Comparison of ENCODE assay signal across 1 cellular context in genomic region chr20:36605309-36606170, GRCh38.
TF ChIP-seq lines count a peak whose summit lies in the region.

Gene RAB5IF, plus strand, starts transcription at chr20:36605779. Its CDS starts 173 bp downstream, at chr20:36605952.

TF ChIP-seq in K562, 482 proteins besides CTCF, POLR2A, EP300 and RAD21 (continued from another document and continues in another):
- no peak for TF ChIP-seq SNIP1 (IDR thresholded peaks at IDR 0.05; ENCODE audit: low read depth)
- TF ChIP-seq KLF16 (IDR thresholded peaks at IDR 0.05), result peak; percentile 86
- TF ChIP-seq, protein P1, sequence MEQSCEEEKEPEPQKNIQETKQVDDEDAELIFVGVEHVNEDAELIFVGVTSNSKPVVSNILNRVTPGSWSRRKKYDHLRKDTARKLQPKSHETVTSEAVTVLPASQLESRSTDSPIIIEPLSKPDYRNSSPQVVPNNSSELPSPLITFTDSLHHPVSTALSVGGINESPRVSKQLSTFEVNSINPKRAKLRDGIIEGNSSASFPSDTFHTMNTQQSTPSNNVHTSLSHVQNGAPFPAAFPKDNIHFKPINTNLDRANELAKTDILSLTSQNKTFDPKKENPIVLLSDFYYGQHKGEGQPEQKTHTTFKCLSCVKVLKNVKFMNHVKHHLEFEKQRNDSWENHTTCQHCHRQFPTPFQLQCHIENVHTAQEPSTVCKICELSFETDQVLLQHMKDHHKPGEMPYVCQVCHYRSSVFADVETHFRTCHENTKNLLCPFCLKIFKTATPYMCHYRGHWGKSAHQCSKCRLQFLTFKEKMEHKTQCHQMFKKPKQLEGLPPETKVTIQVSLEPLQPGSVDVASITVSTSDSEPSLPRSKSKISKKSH (CRISPR knock-in tag; IDR thresholded peaks at IDR 0.05), result no peak
- TF ChIP-seq ZNF3 (CRISPR knock-in tag; IDR thresholded peaks at IDR 0.05), result no peak
- peak; percentile 88 for TF ChIP-seq POLR2B (IDR thresholded peaks at IDR 0.05; ENCODE audit: low read depth, partially characterized antibody)
- peak; percentile 45; the same call in 1 of the 2 replicates for TF ChIP-seq LCOR (CRISPR knock-in tag; IDR thresholded peaks at IDR 0.05)
- TF ChIP-seq NFE2L1 (tag; IDR thresholded peaks at IDR 0.05; ENCODE audit: borderline replicate concordance, low read depth), result no peak
- no peak for TF ChIP-seq PCBP1 (IDR thresholded peaks at IDR 0.05; ENCODE audit: low read depth, low read length, poor library complexity, severe bottlenecking)
- no peak for TF ChIP-seq TSHZ1 (CRISPR knock-in tag; IDR thresholded peaks at IDR 0.05)
- TF ChIP-seq, protein P2, sequence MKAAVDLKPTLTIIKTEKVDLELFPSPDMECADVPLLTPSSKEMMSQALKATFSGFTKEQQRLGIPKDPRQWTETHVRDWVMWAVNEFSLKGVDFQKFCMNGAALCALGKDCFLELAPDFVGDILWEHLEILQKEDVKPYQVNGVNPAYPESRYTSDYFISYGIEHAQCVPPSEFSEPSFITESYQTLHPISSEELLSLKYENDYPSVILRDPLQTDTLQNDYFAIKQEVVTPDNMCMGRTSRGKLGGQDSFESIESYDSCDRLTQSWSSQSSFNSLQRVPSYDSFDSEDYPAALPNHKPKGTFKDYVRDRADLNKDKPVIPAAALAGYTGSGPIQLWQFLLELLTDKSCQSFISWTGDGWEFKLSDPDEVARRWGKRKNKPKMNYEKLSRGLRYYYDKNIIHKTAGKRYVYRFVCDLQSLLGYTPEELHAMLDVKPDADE (conservative IDR thresholded peaks at IDR 0.05; ENCODE audit: control insufficient read depth, low read depth, low read length), result 0 out of 2 replicates have a peak, but pooled peaks have one; percentile 58
- 0 out of 4 replicates have a peak, but pooled peaks have one; percentile 25 to 42 for TF ChIP-seq NONO (IDR thresholded peaks at IDR 0.05; ENCODE audit: low read depth in 2 of 2, low read length in 1 of 2)
- TF ChIP-seq HOMEZ (CRISPR knock-in tag; IDR thresholded peaks at IDR 0.05), result no peak
- TF ChIP-seq ZFX (CRISPR knock-in tag; IDR thresholded peaks at IDR 0.05), result peak; percentile 78
- TF ChIP-seq HDAC2 (IDR thresholded peaks at IDR 0.05), result no peak
- no peak for TF ChIP-seq PHB2 (IDR thresholded peaks at IDR 0.05; ENCODE audit: low read depth)
- TF ChIP-seq FOXA1 (IDR thresholded peaks at IDR 0.05; ENCODE audit: borderline replicate concordance), result no peak
- TF ChIP-seq CBFA2T2 (conservative IDR thresholded peaks at IDR 0.05), result no peak
- TF ChIP-seq ZMIZ1 (IDR thresholded peaks at IDR 0.05; ENCODE audit: low read depth in 2 of 2, low read length in 2 of 2), result no peak; a peak in 1 of 4 replicates
- TF ChIP-seq SIRT6 (IDR thresholded peaks at IDR 0.05; ENCODE audit: low read depth, low read length), result no peak
- no peak for TF ChIP-seq SRSF9 (IDR thresholded peaks at IDR 0.05; ENCODE audit: borderline replicate concordance, low read depth, low read length)
- TF ChIP-seq ZBTB11 (CRISPR knock-in tag; IDR thresholded peaks at IDR 0.05), result peak in 1 of 3 experiments; percentile 82; a peak in 2 of 6 replicates
- TF ChIP-seq NELFE (IDR thresholded peaks at IDR 0.05; ENCODE audit: insufficient read depth, insufficient read length), result no peak
- TF ChIP-seq, protein P3, sequence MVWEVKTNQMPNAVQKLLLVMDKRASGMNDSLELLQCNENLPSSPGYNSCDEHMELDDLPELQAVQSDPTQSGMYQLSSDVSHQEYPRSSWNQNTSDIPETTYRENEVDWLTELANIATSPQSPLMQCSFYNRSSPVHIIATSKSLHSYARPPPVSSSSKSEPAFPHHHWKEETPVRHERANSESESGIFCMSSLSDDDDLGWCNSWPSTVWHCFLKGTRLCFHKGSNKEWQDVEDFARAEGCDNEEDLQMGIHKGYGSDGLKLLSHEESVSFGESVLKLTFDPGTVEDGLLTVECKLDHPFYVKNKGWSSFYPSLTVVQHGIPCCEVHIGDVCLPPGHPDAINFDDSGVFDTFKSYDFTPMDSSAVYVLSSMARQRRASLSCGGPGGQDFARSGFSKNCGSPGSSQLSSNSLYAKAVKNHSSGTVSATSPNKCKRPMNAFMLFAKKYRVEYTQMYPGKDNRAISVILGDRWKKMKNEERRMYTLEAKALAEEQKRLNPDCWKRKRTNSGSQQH (CRISPR knock-in tag; IDR thresholded peaks at IDR 0.05), result no peak
- no peak for TF ChIP-seq ZNF23 (CRISPR knock-in tag; IDR thresholded peaks at IDR 0.05)
- no peak for TF ChIP-seq GTF3C2 (IDR thresholded peaks at IDR 0.05; ENCODE audit: borderline replicate concordance, extremely low read depth, insufficient read length)
- no peak for TF ChIP-seq MAFG (tag; conservative IDR thresholded peaks at IDR 0.05)
- no peak for TF ChIP-seq ZNF79 (CRISPR knock-in tag; IDR thresholded peaks at IDR 0.05; ENCODE audit: low read depth)
- peak; percentile 74; the same call in 1 of the 2 replicates for TF ChIP-seq THAP12 (CRISPR knock-in tag; IDR thresholded peaks at IDR 0.05)
- no peak for TF ChIP-seq ZFPM2 (CRISPR knock-in tag; IDR thresholded peaks at IDR 0.05)
- TF ChIP-seq RAD51 (IDR thresholded peaks at IDR 0.05; ENCODE audit: borderline replicate concordance, low read depth), result no peak
- TF ChIP-seq CEBPG (CRISPR knock-in tag; IDR thresholded peaks at IDR 0.05), result peak; percentile 59; the same call in 1 of the 2 replicates
- TF ChIP-seq CEBPG (tag; conservative IDR thresholded peaks at IDR 0.05 in 1 of 2, IDR thresholded peaks at IDR 0.05 in 1 of 2), result no peak
- no peak for TF ChIP-seq MIER1 (IDR thresholded peaks at IDR 0.05; ENCODE audit: low read depth)
- no peak for TF ChIP-seq STAT5A (IDR thresholded peaks at IDR 0.05; ENCODE audit: borderline replicate concordance, low read length)
- TF ChIP-seq CSDE1 (IDR thresholded peaks at IDR 0.05), result no peak
